9 cellular contexts compared by ENCODE assay signal in the genomic region with DNA sequence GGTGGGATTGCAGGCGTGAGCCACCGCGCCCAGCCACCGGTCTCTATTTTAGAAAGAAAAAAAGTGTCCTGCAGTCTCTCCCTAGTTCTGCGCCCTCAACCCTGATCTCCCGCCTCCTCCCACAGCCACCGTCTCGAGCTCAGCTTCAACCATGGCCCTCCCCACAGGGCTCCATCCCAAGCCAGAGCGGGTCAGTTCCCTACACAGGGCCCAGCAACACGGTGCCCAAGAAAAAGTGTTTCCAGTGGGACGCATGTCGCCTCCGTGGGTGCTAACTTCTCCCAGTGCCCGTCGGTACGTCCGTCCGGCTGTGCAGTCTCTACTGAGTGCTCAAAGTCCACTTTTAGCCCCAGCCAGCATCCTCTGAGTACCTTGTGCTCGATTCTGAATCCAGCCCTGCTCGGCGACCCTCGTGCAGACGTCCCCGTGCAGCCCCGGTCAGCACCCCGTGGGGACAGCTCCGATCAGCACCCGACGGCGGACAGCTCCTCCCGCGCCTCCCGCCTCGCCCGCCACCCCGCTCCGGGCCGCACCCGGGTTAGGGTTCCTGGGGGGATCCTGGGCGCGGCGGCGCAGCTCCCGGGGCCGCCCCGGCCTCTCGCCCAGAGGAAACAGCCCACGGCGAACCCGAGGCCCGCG. TPM values are rescaled to one million over a fixed set of nuclear protein-coding genes. Genes with fewer than 3 reads are reported as not detected.
DNase-seq lines count a peak whose midpoint lies in the region; ATAC-seq, FAIRE-seq and TF ChIP-seq lines count a peak whose summit lies in the region.
"Had no signal": no experiment of that assay in that cellular context is flagged by ENCODE, and none has a peak within 500 bp of the region (broad histone marks: within the 10 kb centered on the region; RNA-seq: fewer than 3 reads in every experiment).

No MANE protein-coding gene starts in this region.

- FAIRE-seq in A549 (lab: Jason Lieb, UNC), result no peak

- peak overlapping the region in 1 of 2 experiments; percentile 79; a peak in 3 of 6 replicates for H3K27ac ChIP-seq in A549
- H3K27ac ChIP-seq in HUES64 (ENCODE audit: low read depth, low read length), result no peak overlapping the region
- H3K27ac ChIP-seq in thymus (ENCODE audit: low read depth), result no peak overlapping the region

- no peak for DNase-seq in A549 (ENCODE audit: low read depth in 1 of 2, low spot score in 1 of 2)
- peak; percentile 69 for DNase-seq in activated CD4-positive, alpha-beta T cell treated with anti-CD3 and anti-CD28 coated beads for 48 hours
- DNase-seq in dermis blood vessel endothelial cell, result peak; percentile 56
- DNase-seq in mucosa of descending colon, result peak in 2 of 3 donors; percentile 69 to 75

- H3K4me2 ChIP-seq in A549, result peak overlapping the region; percentile 97

- intact Hi-C loops in mucosa of descending colon (cut with DNase I, micrococcal nuclease), result no loop called here

- H3K9ac ChIP-seq in HUES64 (ENCODE audit: low read depth, low read length), result no peak overlapping the region

- H3K4me3 ChIP-seq in A549 (peak overlapping the region; percentile 56), HUES64 (ENCODE audit: low read length) (peak overlapping the region; percentile 13; the same call in 1 of the 2 replicates), mucosa of descending colon (no peak overlapping the region), thymus (ENCODE audit: low read length) (peak overlapping the region; percentile 43)

- WGBS in A549 (ENCODE audit: missing lambda C conversion rate), result 67% methylated on average over 19 of the region's 52 CpGs
- 19% methylated on average over 52 of the region's 52 CpGs for WGBS in HUES64
- 18% methylated on average over 52 of the region's 52 CpGs for WGBS in thymus

- no peak for TF ChIP-seq EP300 in A549 (IDR thresholded peaks at IDR 0.05)

- H3K27me3 ChIP-seq in HUES64 (ENCODE audit: insufficient read depth, low read length) (peaks cover 81% of the 10 kb centered on the region), thymus (ENCODE audit: control insufficient read depth, insufficient read depth) (peaks cover 63% of the 10 kb centered on the region)

- H3K4me1 ChIP-seq in A549 (peaks cover 4% of the 10 kb centered on the region; the same call in 1 of the 3 replicates), HUES64 (ENCODE audit: insufficient read depth, low read length) (no peaks in the 10 kb centered on the region), mucosa of descending colon (ENCODE audit: low read depth) (peaks cover 3% of the 10 kb centered on the region), thymus (ENCODE audit: control insufficient read depth, insufficient read depth, low read length) (no peaks in the 10 kb centered on the region)

- H3K36me3 ChIP-seq in HUES64 (ENCODE audit: insufficient read depth, low read length) (no peaks in the 10 kb centered on the region), mucosa of descending colon (ENCODE audit: low read depth) (no peaks in the 10 kb centered on the region), thymus (ENCODE audit: control insufficient read depth, insufficient read depth) (no peaks in the 10 kb centered on the region)

- H3K9me3 ChIP-seq in A549 (no peaks in the 10 kb centered on the region), HUES64 (ENCODE audit: insufficient read depth, low read depth, low read length) (no peaks in the 10 kb centered on the region), mucosa of descending colon (no peaks in the 10 kb centered on the region), thymus (ENCODE audit: control insufficient read depth) (peaks cover 1% of the 10 kb centered on the region)

- ATAC-seq in A549 (peak; percentile 76 to 80), mucosa of descending colon (peak; percentile 83), HG02870 (IDR thresholded peaks at IDR 0.05; ENCODE audit: unreplicated experiment) (no peak), HG02973 (IDR thresholded peaks at IDR 0.05; ENCODE audit: unreplicated experiment) (no peak)

- TF ChIP-seq RAD21 in A549 (conservative IDR thresholded peaks at IDR 0.05 in 1 of 2, IDR thresholded peaks at IDR 0.05 in 1 of 2), result no peak

- CTCF ChIA-PET in A549 (lab: Yijun Ruan, JAX), result no interaction called here

- POLR2A ChIA-PET in A549 (lab: Yijun Ruan, JAX), result interaction anchor here (0.7 kb wide), 1 partner anchor 15 kb away, joined by 4 read pairs; no protein-coding TSS in a partner anchor

- no peak for TF ChIP-seq POLR2A in A549 (IDR thresholded peaks at IDR 0.05; ENCODE audit: low read length)

- TF ChIP-seq CTCF in A549 (IDR thresholded peaks at IDR 0.05) (no peak), mucosa of descending colon (IDR thresholded peaks at IDR 0.05) (no peak)

TF ChIP-seq in A549, 52 proteins besides CTCF, POLR2A, EP300 and RAD21 (continues in another document):
- TF ChIP-seq ESRRA (IDR thresholded peaks at IDR 0.05; ENCODE audit: borderline replicate concordance, low read length) (no peak), NPAS2 (CRISPR knock-in tag; IDR thresholded peaks at IDR 0.05; ENCODE audit: borderline replicate concordance) (no peak), ZC3H11A (IDR thresholded peaks at IDR 0.05) (no peak), ZSCAN20 (CRISPR knock-in tag; IDR thresholded peaks at IDR 0.05) (no peak), CBX2 (IDR thresholded peaks at IDR 0.05; ENCODE audit: borderline replicate concordance, low read depth) (no peak), RARB (CRISPR knock-in tag; IDR thresholded peaks at IDR 0.05) (no peak), JUNB (IDR thresholded peaks at IDR 0.05) (no peak)
- TF ChIP-seq, protein P1, sequence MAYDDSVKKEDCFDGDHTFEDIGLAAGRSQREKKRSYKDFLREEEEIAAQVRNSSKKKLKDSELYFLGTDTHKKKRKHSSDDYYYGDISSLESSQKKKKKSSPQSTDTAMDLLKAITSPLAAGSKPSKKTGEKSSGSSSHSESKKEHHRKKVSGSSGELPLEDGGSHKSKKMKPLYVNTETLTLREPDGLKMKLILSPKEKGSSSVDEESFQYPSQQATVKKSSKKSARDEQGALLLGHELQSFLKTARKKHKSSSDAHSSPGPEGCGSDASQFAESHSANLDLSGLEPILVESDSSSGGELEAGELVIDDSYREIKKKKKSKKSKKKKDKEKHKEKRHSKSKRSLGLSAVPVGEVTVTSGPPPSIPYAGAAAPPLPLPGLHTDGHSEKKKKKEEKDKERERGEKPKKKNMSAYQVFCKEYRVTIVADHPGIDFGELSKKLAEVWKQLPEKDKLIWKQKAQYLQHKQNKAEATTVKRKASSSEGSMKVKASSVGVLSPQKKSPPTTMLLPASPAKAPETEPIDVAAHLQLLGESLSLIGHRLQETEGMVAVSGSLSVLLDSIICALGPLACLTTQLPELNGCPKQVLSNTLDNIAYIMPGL (CRISPR knock-in tag; IDR thresholded peaks at IDR 0.05; ENCODE audit: borderline replicate concordance), result no peak

RNA-seq across cellular contexts. Expression of a gene that starts 0.7 kb away (rescaled TPM):
- polyA plus RNA-seq in A549 (2011; rRNA removed), result 0.75 and 0.76 TPM in 2 replicates
- 0.91 and 1.4 TPM in 2 replicates for polyA plus RNA-seq in A549 (2012; cell fraction: cytosol; rRNA removed)
- 2.5 and 3.0 TPM in 2 replicates for polyA plus RNA-seq in A549 (2012; cell fraction: nucleus; rRNA removed)
- polyA plus RNA-seq in A549 (2017; fragmentation: RNase III; extraction: RNeasy Plus Mini Kit Qiagen cat#74134 plus additional on column Dnase treatment), result 2.2 to 3.0 TPM (median 2.8 TPM) in 3 replicates
- 0.74 and 1.3 TPM in 2 replicates for polyA minus RNA-seq in A549 (2011; rRNA and poly(A)+ RNA removed)
- 2.6 TPM for polyA plus RNA-seq in HUES64 (2013, experiment 1 of 2)
- polyA plus RNA-seq in HUES64 (2013, experiment 2 of 2), result 1.8 TPM
- 0.34 and 0.51 TPM in 2 replicates for total RNA-seq in dermis blood vessel endothelial cell
- 1 to 10 TPM in 1 of 3 donors, under 1 TPM in 2; 0.63 to 4.2 (median 0.64) TPM for total RNA-seq in mucosa of descending colon
- polyA plus RNA-seq in thymus, result 0.96 TPM

RNA-seq across cellular contexts. Expression of a gene that starts 17.3 kb away (rescaled TPM):
- polyA plus RNA-seq in A549 (2011; rRNA removed) (16.4 and 22.7 TPM in 2 replicates), A549 (2017; fragmentation: RNase III; extraction: RNeasy Plus Mini Kit Qiagen cat#74134 plus additional on column Dnase treatment) (21.0 to 26.1 TPM (median 25.8 TPM) in 3 replicates), thymus (299 TPM)
- polyA plus RNA-seq in A549 (2012; cell fraction: cytosol; rRNA removed), result 14.8 and 15.9 TPM in 2 replicates
- 74.0 and 86.8 TPM in 2 replicates for polyA plus RNA-seq in A549 (2012; cell fraction: nucleus; rRNA removed)
- 6.4 and 7.8 TPM in 2 replicates for polyA minus RNA-seq in A549 (2011; rRNA and poly(A)+ RNA removed)
- 35.6 TPM for polyA plus RNA-seq in HUES64 (2013, experiment 1 of 2)
- 32.7 TPM for polyA plus RNA-seq in HUES64 (2013, experiment 2 of 2)
- total RNA-seq in dermis blood vessel endothelial cell (34.9 and 50.4 TPM in 2 replicates), mucosa of descending colon (10 to 100 TPM; 79.9 to 95.0 (median 80.9) TPM)

RNA-seq across cellular contexts. Expression of a gene that starts 21.7 kb away (rescaled TPM):
- polyA plus RNA-seq in A549 (2011; rRNA removed), result 12.1 and 16.5 TPM in 2 replicates
- polyA plus RNA-seq in A549 (2012; cell fraction: cytosol; rRNA removed), result 15.9 and 16.1 TPM in 2 replicates
- 137 and 142 TPM in 2 replicates for polyA plus RNA-seq in A549 (2012; cell fraction: nucleus; rRNA removed)
- 21.1 to 27.5 TPM (median 26.5 TPM) in 3 replicates for polyA plus RNA-seq in A549 (2017; fragmentation: RNase III; extraction: RNeasy Plus Mini Kit Qiagen cat#74134 plus additional on column Dnase treatment)
- 4.6 and 6.1 TPM in 2 replicates for polyA minus RNA-seq in A549 (2011; rRNA and poly(A)+ RNA removed)
- 22.8 TPM for polyA plus RNA-seq in HUES64 (2013, experiment 1 of 2)
- 17.6 TPM for polyA plus RNA-seq in HUES64 (2013, experiment 2 of 2)
- 7.5 and 16.3 TPM in 2 replicates for total RNA-seq in dermis blood vessel endothelial cell
- 10 to 100 TPM; 24.5 to 51.6 (median 29.9) TPM for total RNA-seq in mucosa of descending colon
- polyA plus RNA-seq in thymus, result 74.1 TPM

RNA-seq across cellular contexts. Expression of a gene that starts 28.0 kb away (rescaled TPM):
- polyA plus RNA-seq in A549 (2011; rRNA removed) (7.7 and 9.1 TPM in 2 replicates), A549 (2017; fragmentation: RNase III; extraction: RNeasy Plus Mini Kit Qiagen cat#74134 plus additional on column Dnase treatment) (15.9 to 22.5 TPM (median 19.5 TPM) in 3 replicates), thymus (63.3 TPM)
- 10.3 and 15.6 TPM in 2 replicates for polyA plus RNA-seq in A549 (2012; cell fraction: cytosol; rRNA removed)
- polyA plus RNA-seq in A549 (2012; cell fraction: nucleus; rRNA removed), result 86.8 and 111 TPM in 2 replicates
- 4.3 and 6.0 TPM in 2 replicates for polyA minus RNA-seq in A549 (2011; rRNA and poly(A)+ RNA removed)
- 7.8 TPM for polyA plus RNA-seq in HUES64 (2013, experiment 1 of 2)
- polyA plus RNA-seq in HUES64 (2013, experiment 2 of 2), result 10.2 TPM
- total RNA-seq in dermis blood vessel endothelial cell (24.0 and 30.6 TPM in 2 replicates), mucosa of descending colon (10 to 100 TPM; 64.6 to 87.9 (median 82.2) TPM)

RNA-seq across cellular contexts. Expression of a gene that starts 37.2 kb away (rescaled TPM):
- polyA plus RNA-seq in A549 (2011; rRNA removed) (0.30 and 0.59 TPM in 2 replicates), A549 (2017; fragmentation: RNase III; extraction: RNeasy Plus Mini Kit Qiagen cat#74134 plus additional on column Dnase treatment) (0.29 to 0.45 TPM in 2 of 3 replicates, not detected in the other), thymus (1.1 TPM)
- polyA plus RNA-seq in A549 (2012; cell fraction: cytosol; rRNA removed), result 0.49 and 0.77 TPM in 2 replicates
- polyA plus RNA-seq in A549 (2012; cell fraction: nucleus; rRNA removed), result not detected in 2 replicates
- polyA minus RNA-seq in A549 (2011; rRNA and poly(A)+ RNA removed), result not detected in 2 replicates
- polyA plus RNA-seq in HUES64 (2013, experiment 1 of 2), result not detected
- polyA plus RNA-seq in HUES64 (2013, experiment 2 of 2), result not detected
- total RNA-seq in dermis blood vessel endothelial cell (not detected in 2 replicates), mucosa of descending colon (not detected)
- polyA plus RNA-seq: adipose tissue had no signal

Comparison
In these comparisons a context has a peak if more than half of its experiments do, and no peak if none do; other contexts are left out.
1. ATAC-seq: peak in A549 (2 of 2) and mucosa of descending colon (single experiment); none in HG02870 (single experiment) and HG02973 (single experiment).
2. DNase-seq: peak in activated CD4-positive, alpha-beta T cell treated with anti-CD3 and anti-CD28 coated beads for 48 hours (single experiment), dermis blood vessel endothelial cell (single experiment) and mucosa of descending colon (2 of 3); none in A549 (0 of 2).